In the genomic region with DNA sequence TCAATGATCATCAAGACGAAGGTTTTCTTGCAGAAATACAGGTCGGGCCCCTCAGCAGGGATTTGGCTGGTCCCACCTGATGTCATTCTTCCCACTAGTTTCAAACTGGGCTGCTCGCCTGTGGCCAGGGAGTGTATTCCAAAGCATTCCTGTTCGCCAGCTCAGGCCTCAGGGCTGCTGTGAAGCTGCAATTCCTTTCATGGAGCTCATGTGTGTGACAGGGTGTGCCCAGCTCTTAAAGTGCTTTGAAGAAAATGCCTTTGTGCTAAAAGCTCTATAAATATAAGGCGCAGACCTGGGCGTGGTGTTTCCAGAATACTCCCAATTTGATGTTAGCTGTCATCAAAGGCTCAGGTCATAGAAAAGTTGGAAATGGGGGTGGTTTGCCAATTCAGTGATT, we compare ENCODE assay signal across 10 cellular contexts.
A peak's percentile ranks its signal among the peaks of the same experiment; 100 is the strongest.
DNase-seq lines count a peak whose midpoint lies in the region; ATAC-seq, FAIRE-seq and TF ChIP-seq lines count a peak whose summit lies in the region.
"Had no signal": no experiment of that assay in that cellular context is flagged by ENCODE, and none has a peak within 500 bp of the region (broad histone marks: within the 10 kb centered on the region; RNA-seq: fewer than 3 reads in every experiment).

No MANE protein-coding gene starts in this region.

- TF ChIP-seq CTCF in heart left ventricle (IDR thresholded peaks at IDR 0.05) (no peak), retinal pigment epithelial cell (conservative IDR thresholded peaks at IDR 0.05; ENCODE audit: low read depth, low read length) (no peak), pancreas (IDR thresholded peaks at IDR 0.05) (no peak), foreskin fibroblast (IDR thresholded peaks at IDR 0.05; ENCODE audit: low read depth, low read length) (no peak)

- H3K9me3 ChIP-seq in heart left ventricle (no peaks in the 10 kb centered on the region), pancreas (no peaks in the 10 kb centered on the region)
- H3K9me3 ChIP-seq: thyroid gland had no signal

- H3K27ac ChIP-seq in heart left ventricle, result peak overlapping the region in 3 of 12 donors; percentile 17 to 71 (median 39)
- no peak overlapping the region for H3K27ac ChIP-seq in pancreas
- H3K27ac ChIP-seq: thyroid gland had no signal

- intact Hi-C loops in heart left ventricle (cut with DNase I) (loop anchor here (1.0 to 10.0 kb wide), 10 partner anchors 313 to 329 kb away; a partner anchor contains a TSS), pancreas (cut with DNase I) (no loop called here)

- no peak for TF ChIP-seq POLR2A in heart left ventricle (IDR thresholded peaks at IDR 0.05)

- H3K4me3 ChIP-seq in heart left ventricle, result no peak overlapping the region
- H3K4me3 ChIP-seq in retinal pigment epithelial cell (ENCODE audit: low read length), result no peak overlapping the region
- H3K4me3 ChIP-seq in pancreas, result no peak overlapping the region
- no peak overlapping the region for H3K4me3 ChIP-seq in foreskin fibroblast (ENCODE audit: low read depth in 1 of 2, low read length in 2 of 2)
- H3K4me3 ChIP-seq: thyroid gland had no signal

- H3K27me3 ChIP-seq in heart left ventricle (no peaks in the 10 kb centered on the region), pancreas (no peaks in the 10 kb centered on the region)
- H3K27me3 ChIP-seq: thyroid gland had no signal

- no peaks in the 10 kb centered on the region for H3K36me3 ChIP-seq in heart left ventricle
- H3K36me3 ChIP-seq in pancreas, result no peaks in the 10 kb centered on the region
- H3K36me3 ChIP-seq: thyroid gland had no signal

- DNase-seq in DMS53 (lab: John Stamatoyannopoulos, UW) (peak; percentile 42), DMS53 treated with DMSO at 0.1 percent for 48 hours (lab: John Stamatoyannopoulos, UW; ENCODE audit: unreplicated experiment) (no peak), amniotic epithelial cell (ENCODE audit: low read depth) (peak; percentile 65), heart left ventricle (peak in 4 of 5 donors; percentile 21 to 39 (median 28)), retinal pigment epithelial cell (ENCODE audit: low read depth) (peak; percentile 77), pancreas (no peak), foreskin fibroblast (no peak), T1000 (lab: John Stamatoyannopoulos, UW) (no peak)

- WGBS in heart left ventricle, 4 donors, result 56 to 78% (median 71%) methylated on average over 6 of the region's 6 CpGs
- 68 to 82% methylated on average over 6 of the region's 6 CpGs for WGBS in pancreas, 2 donors

- FAIRE-seq in pancreas (lab: Jason Lieb, UNC), result no peak
- FAIRE-seq: A204.1 had no signal

- ATAC-seq in heart left ventricle, result peak; percentile 52 to 90 (median 78)
- ATAC-seq in pancreas, result no peak

- H3K4me1 ChIP-seq in heart left ventricle, result peaks cover 0 to 7% (median 0%) of the 10 kb centered on the region in 12 donors
- no peaks in the 10 kb centered on the region for H3K4me1 ChIP-seq in pancreas
- H3K4me1 ChIP-seq: thyroid gland had no signal

Comparison
In these comparisons a context has a peak if more than half of its experiments do, and no peak if none do; other contexts are left out.
1. DNase-seq: peak in DMS53 (single experiment), amniotic epithelial cell (single experiment), heart left ventricle (4 of 5) and retinal pigment epithelial cell (single experiment); none in DMS53 treated with DMSO at 0.1 percent for 48 hours (single experiment), pancreas (0 of 6), foreskin fibroblast (0 of 2) and T1000 (single experiment).
2. ATAC-seq: peak in heart left ventricle (4 of 4); none in pancreas (0 of 4).
3. intact Hi-C loops: an anchor here in heart left ventricle (1.0 to 10.0 kb wide); none called in pancreas.